Comparison of ENCODE assay signal across 1 cellular context in the genomic region with DNA sequence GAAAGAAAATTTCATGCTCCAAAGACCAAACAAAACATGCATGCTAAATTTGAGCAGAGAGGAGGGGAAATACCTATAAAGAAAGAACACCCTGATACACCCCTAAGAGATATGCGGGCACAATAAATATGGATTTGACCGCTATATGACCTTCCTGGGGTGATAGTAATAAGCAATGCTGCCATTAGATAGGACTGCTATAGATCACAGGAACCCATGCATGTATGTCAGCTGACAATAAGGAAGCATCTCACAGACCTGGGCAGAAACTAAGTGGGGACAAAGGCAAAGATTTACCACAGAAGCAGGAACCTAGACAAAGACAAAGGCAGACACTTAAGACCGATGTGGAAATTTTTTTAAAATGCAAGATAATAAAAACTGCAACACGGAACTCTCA.
TF ChIP-seq lines count a peak whose summit lies in the region.

No MANE protein-coding gene starts in this region.

TF ChIP-seq in GM12878, 131 proteins besides CTCF, POLR2A, EP300 and RAD21:
- peak; percentile 22; the same call in 1 of the 2 replicates for TF ChIP-seq RUNX3 (IDR thresholded peaks at IDR 0.05; ENCODE audit: low read length)
- no peak for TF ChIP-seq MEF2A (IDR thresholded peaks at IDR 0.05; ENCODE audit: insufficient read depth, low read depth, low read length)
- no peak for TF ChIP-seq ZBED1 (IDR thresholded peaks at IDR 0.05; ENCODE audit: borderline replicate concordance)
- TF ChIP-seq MYB (IDR thresholded peaks at IDR 0.05; ENCODE audit: borderline replicate concordance, low read depth, low read length), result no peak
